In genomic region chr15:90871716-90872480, GRCh38 we compare ENCODE assay signal across 8 cellular contexts. TPM values are rescaled to one million over a fixed set of nuclear protein-coding genes. Genes with fewer than 3 reads are reported as not detected.
DNase-seq lines count a peak whose midpoint lies in the region; ATAC-seq and TF ChIP-seq lines count a peak whose summit lies in the region.

No MANE protein-coding gene starts in this region.

- H3K4me3 Mint-ChIP-seq in Calu3 (ENCODE audit: low read depth, unreplicated experiment), result peak overlapping the region; percentile 73
- peak overlapping the region; percentile 90 to 98 for H3K4me3 Mint-ChIP-seq in activated T-cell treated with anti-CD3 and anti-CD28 coated beads, Interleukin-2, amount 50 U/mL, for 72 hours

- CTCF ChIA-PET in Calu3 (lab: Charles Lee), result interaction anchor here (0.6 kb wide), 1 partner anchor 24 kb away, joined by 4 read pairs; no protein-coding TSS in a partner anchor
- CTCF ChIA-PET in HEK293 (lab: Yijun Ruan, JAX), result interaction anchor here (0.6 kb wide), 1 partner anchor 460 kb away, joined by 3 read pairs; no protein-coding TSS in a partner anchor

- no peaks in the 10 kb centered on the region for H3K9me3 Mint-ChIP-seq in Calu3 (ENCODE audit: low read depth, unreplicated experiment)
- H3K9me3 Mint-ChIP-seq in activated T-cell treated with anti-CD3 and anti-CD28 coated beads, Interleukin-2, amount 50 U/mL, for 72 hours, result no peaks in the 10 kb centered on the region

- POLR2A ChIA-PET in HEK293 (lab: Yijun Ruan, JAX), result interaction anchor here (0.7 to 3.0 kb wide), 3 partner anchors 12 to 154 kb away, joined by 3 to 16 read pairs (median 3); partner anchors contain the start of genes BLM and FES

- H3K27me3 Mint-ChIP-seq in Calu3 (ENCODE audit: unreplicated experiment), result no peaks in the 10 kb centered on the region
- H3K27me3 Mint-ChIP-seq in activated T-cell treated with anti-CD3 and anti-CD28 coated beads, Interleukin-2, amount 50 U/mL, for 72 hours (ENCODE audit: low read depth), result no peaks in the 10 kb centered on the region

- ATAC-seq in activated T-cell treated with anti-CD3 and anti-CD28 coated beads, Interleukin-2, amount 50 U/mL, for 72 hours (replicated peaks in 1 of 2), result peak in 1 of 2 donors; percentile 2
- ATAC-seq in HG02981 (IDR thresholded peaks at IDR 0.05; ENCODE audit: unreplicated experiment) (no peak), GM18520 (IDR thresholded peaks at IDR 0.05; ENCODE audit: unreplicated experiment) (no peak)

- H3K36me3 Mint-ChIP-seq in Calu3 (ENCODE audit: insufficient read depth, unreplicated experiment), result peaks cover 56% of the 10 kb centered on the region
- peaks cover 31 to 41% of the 10 kb centered on the region in 2 donors for H3K36me3 Mint-ChIP-seq in activated T-cell treated with anti-CD3 and anti-CD28 coated beads, Interleukin-2, amount 50 U/mL, for 72 hours (ENCODE audit: insufficient read depth in 2 of 2)

- H3K36me3 ChIP-seq in HEK293 (ENCODE audit: control insufficient read depth in 2 of 2, insufficient read depth in 1 of 2, low read length in 2 of 2), result peaks cover 4 to 20% of the 10 kb centered on the region in 2 experiments
- H3K36me3 ChIP-seq in cardiac muscle cell, result peaks cover 6% of the 10 kb centered on the region

- TF ChIP-seq CTCF in Calu3 (IDR thresholded peaks at IDR 0.05; ENCODE audit: unreplicated experiment) (no peak), HEK293 (tag by site-specific recombination; IDR thresholded peaks at IDR 0.05) (no peak), cardiac muscle cell (IDR thresholded peaks at IDR 0.05; ENCODE audit: low read depth, low read length) (no peak)

- DNase-seq in Calu3, result peak; percentile 44
- peak in 1 of 2 donors; percentile 49 for DNase-seq in activated T-cell treated with anti-CD3 and anti-CD28 coated beads, Interleukin-2, amount 50 U/mL, for 72 hours
- peak in 1 of 2 donors; percentile 47 for DNase-seq in cardiac muscle cell (ENCODE audit: low read depth in 1 of 2, low spot score in 1 of 2)
- DNase-seq in retina, result peak; percentile 51
- no peak for DNase-seq in HuH-7.5 (ENCODE audit: low spot score)

- no peaks in the 10 kb centered on the region for H3K9me3 ChIP-seq in HEK293 (ENCODE audit: control insufficient read depth, insufficient read depth, low read depth, low read length)
- H3K9me3 ChIP-seq in cardiac muscle cell (ENCODE audit: low read depth), result no peaks in the 10 kb centered on the region

- BruUV-seq in Calu3 (replicated peaks; lab: Mats Ljungman, UMichigan), result no TSS peak

- peak overlapping the region; percentile 84 for H3K27ac Mint-ChIP-seq in Calu3 (ENCODE audit: unreplicated experiment)
- H3K27ac Mint-ChIP-seq in activated T-cell treated with anti-CD3 and anti-CD28 coated beads, Interleukin-2, amount 50 U/mL, for 72 hours, result peak overlapping the region; percentile 100

- intact Hi-C loops in Calu3 (cut with micrococcal nuclease; ENCODE audit: unreplicated experiment), result no loop called here

- H3K4me1 Mint-ChIP-seq in Calu3 (ENCODE audit: low read depth, unreplicated experiment), result peaks cover 56% of the 10 kb centered on the region
- peaks cover 71% of the 10 kb centered on the region for H3K4me1 Mint-ChIP-seq in activated T-cell treated with anti-CD3 and anti-CD28 coated beads, Interleukin-2, amount 50 U/mL, for 72 hours (ENCODE audit: low read depth)

- peaks cover 46% of the 10 kb centered on the region for H3K4me1 ChIP-seq in HEK293 (ENCODE audit: control insufficient read depth, insufficient read depth, low read length)
- H3K4me1 ChIP-seq in cardiac muscle cell (ENCODE audit: low read depth), result peaks cover 36% of the 10 kb centered on the region

- H3K4me3 ChIP-seq in HEK293 (ENCODE audit: low read depth, low read length) (peak overlapping the region; percentile 75), cardiac muscle cell (peak overlapping the region; percentile 69)

- H3K27me3 ChIP-seq in cardiac muscle cell, result no peaks in the 10 kb centered on the region

- H3K27ac ChIP-seq in HEK293 (ENCODE audit: extremely low read depth, low read depth, low read length) (peak overlapping the region; percentile 96), cardiac muscle cell (peak overlapping the region; percentile 99)

TF ChIP-seq in HEK293, 187 proteins besides CTCF, POLR2A, EP300 and RAD21 (continues in another document):
- no peak for TF ChIP-seq INSM2 (tag by site-specific recombination; IDR thresholded peaks at IDR 0.05)
- no peak for TF ChIP-seq ZNF292 (tag by site-specific recombination; IDR thresholded peaks at IDR 0.05; ENCODE audit: borderline replicate concordance, low read depth)
- no peak for TF ChIP-seq KLF17 (tag by site-specific recombination; IDR thresholded peaks at IDR 0.05)
- peak; percentile 52 for TF ChIP-seq ZFHX2 (tag by site-specific recombination; conservative IDR thresholded peaks at IDR 0.05)
- TF ChIP-seq ZNF114 (tag by site-specific recombination; IDR thresholded peaks at IDR 0.05), result no peak
- no peak for TF ChIP-seq ZNF449 (tag by site-specific recombination; IDR thresholded peaks at IDR 0.05)
- TF ChIP-seq EGR2 (tag by site-specific recombination; IDR thresholded peaks at IDR 0.05; ENCODE audit: low read depth), result 0 out of 2 replicates have a peak, but pooled peaks have one; percentile 26
- TF ChIP-seq KLF10 (tag by site-specific recombination; IDR thresholded peaks at IDR 0.05), result no peak
- no peak for TF ChIP-seq ZNF623 (tag by site-specific recombination; IDR thresholded peaks at IDR 0.05)
- TF ChIP-seq ZBTB26 (tag by site-specific recombination; optimal IDR thresholded peaks at IDR 0.05), result peak; percentile 25
- TF ChIP-seq ZNF302 (tag by site-specific recombination; IDR thresholded peaks at IDR 0.05; ENCODE audit: low read depth), result no peak
- no peak for TF ChIP-seq ZNF37A (tag by site-specific recombination; IDR thresholded peaks at IDR 0.05)
- no peak for TF ChIP-seq ZNF596 (tag by site-specific recombination; IDR thresholded peaks at IDR 0.05)

RNA-seq across cellular contexts. Expression of gene FURIN, which starts 3.5 kb away (rescaled TPM):
- total RNA-seq in Calu3 (2022) (61.7 and 76.6 TPM in 2 replicates), cardiac muscle cell (66.3 and 79.6 TPM in 2 replicates)
- total RNA-seq in activated T-cell treated with anti-CD3 and anti-CD28 coated beads, Interleukin-2, amount 50 U/mL, for 72 hours, result 100 to 1,000 TPM; 604 to 721 TPM
- 57.7 and 69.3 TPM in 2 replicates for polyA plus RNA-seq in cardiac muscle cell

RNA-seq across cellular contexts. Expression of gene FES, which starts 12.4 kb away (rescaled TPM):
- total RNA-seq in Calu3 (2022) (1.6 and 1.7 TPM in 2 replicates), cardiac muscle cell (13.3 and 19.8 TPM in 2 replicates)
- total RNA-seq in activated T-cell treated with anti-CD3 and anti-CD28 coated beads, Interleukin-2, amount 50 U/mL, for 72 hours, result 10 to 100 TPM; 68.3 to 81.5 TPM
- polyA plus RNA-seq in cardiac muscle cell, result 5.4 and 12.7 TPM in 2 replicates

RNA-seq across cellular contexts. Expression of gene MAN2A2, which starts 31.2 kb away (rescaled TPM):
- total RNA-seq in Calu3 (2022) (56.1 and 58.5 TPM in 2 replicates), cardiac muscle cell (31.9 and 53.0 TPM in 2 replicates)
- 100 to 1,000 TPM; 159 to 190 TPM for total RNA-seq in activated T-cell treated with anti-CD3 and anti-CD28 coated beads, Interleukin-2, amount 50 U/mL, for 72 hours
- polyA plus RNA-seq in cardiac muscle cell, result 54.3 and 66.3 TPM in 2 replicates
